1 cellular context compared by ENCODE assay signal in genomic region chr3:194003128-194004057, GRCh38.
A peak's percentile ranks its signal among the peaks of the same experiment; 100 is the strongest.
TF ChIP-seq lines count a peak whose summit lies in the region.

No MANE protein-coding gene starts in this region.

TF ChIP-seq in HEK293, 187 proteins besides CTCF, POLR2A, EP300 and RAD21 (continued from another document and continues in another):
- no peak for TF ChIP-seq PRDM2 (tag by site-specific recombination; IDR thresholded peaks at IDR 0.05; ENCODE audit: borderline replicate concordance)
- TF ChIP-seq TSHZ1 (tag by site-specific recombination; IDR thresholded peaks at IDR 0.05; ENCODE audit: borderline replicate concordance), result 0 out of 2 replicates have a peak, but pooled peaks have one; percentile 30
- TF ChIP-seq ZNF211 (tag by site-specific recombination; IDR thresholded peaks at IDR 0.05; ENCODE audit: low read depth), result no peak
- TF ChIP-seq SETDB1 (IDR thresholded peaks at IDR 0.05; ENCODE audit: insufficient read length, low read length), result no peak
- TF ChIP-seq ZNF624 (tag by site-specific recombination; IDR thresholded peaks at IDR 0.05), result no peak
- TF ChIP-seq PRDM1 (tag by site-specific recombination; IDR thresholded peaks at IDR 0.05), result 0 out of 2 replicates have a peak, but pooled peaks have one; percentile 5
- no peak for TF ChIP-seq ZNF248 (tag by site-specific recombination; IDR thresholded peaks at IDR 0.05)
- peak; percentile 72 for TF ChIP-seq KLF10 (tag by site-specific recombination; IDR thresholded peaks at IDR 0.05)
- no peak for TF ChIP-seq ZNF654 (tag by site-specific recombination; IDR thresholded peaks at IDR 0.05; ENCODE audit: low read depth)
- TF ChIP-seq ZNF146 (tag by site-specific recombination; IDR thresholded peaks at IDR 0.05), result no peak
- no peak for TF ChIP-seq ZNF280D (tag by site-specific recombination; IDR thresholded peaks at IDR 0.05)
- no peak; the same call in 1 of the 2 replicates for TF ChIP-seq ZSCAN4 (tag by site-specific recombination; IDR thresholded peaks at IDR 0.05)
- no peak for TF ChIP-seq ZSCAN5A (tag by site-specific recombination; IDR thresholded peaks at IDR 0.05)
- 0 out of 2 replicates have a peak, but pooled peaks have one; percentile 17 for TF ChIP-seq YY1 (tag by site-specific recombination; IDR thresholded peaks at IDR 0.05)
- TF ChIP-seq KLF7 (tag by site-specific recombination; IDR thresholded peaks at IDR 0.05; ENCODE audit: borderline replicate concordance), result peak; percentile 93
- no peak for TF ChIP-seq BCL11A (tag by site-specific recombination; IDR thresholded peaks at IDR 0.05; ENCODE audit: low read depth)
- TF ChIP-seq ZNF521 (tag by site-specific recombination; IDR thresholded peaks at IDR 0.05), result no peak
- TF ChIP-seq BCL6B (tag by site-specific recombination; IDR thresholded peaks at IDR 0.05), result no peak; the same call in 1 of the 2 replicates
- no peak for TF ChIP-seq ZNF169 (tag by site-specific recombination; IDR thresholded peaks at IDR 0.05)
- TF ChIP-seq EGR2 (tag by site-specific recombination; IDR thresholded peaks at IDR 0.05; ENCODE audit: low read depth), result peak; percentile 87
- TF ChIP-seq ZNF10 (tag by site-specific recombination; IDR thresholded peaks at IDR 0.05), result peak; percentile 86
- TF ChIP-seq GFI1B (tag by site-specific recombination; IDR thresholded peaks at IDR 0.05), result no peak
- TF ChIP-seq ZNF596 (tag by site-specific recombination; IDR thresholded peaks at IDR 0.05), result peak; percentile 44; the same call in 1 of the 2 replicates
- no peak for TF ChIP-seq ZNF785 (tag by site-specific recombination; IDR thresholded peaks at IDR 0.05)
- TF ChIP-seq ELK4 (IDR thresholded peaks at IDR 0.05; ENCODE audit: borderline replicate concordance, low read depth, low read length), result no peak
- no peak for TF ChIP-seq ZNF670 (tag by site-specific recombination; IDR thresholded peaks at IDR 0.05; ENCODE audit: low read depth)
- no peak for TF ChIP-seq ZNF621 (tag by site-specific recombination; IDR thresholded peaks at IDR 0.05)
- TF ChIP-seq ZBTB20 (tag by site-specific recombination; IDR thresholded peaks at IDR 0.05), result peak; percentile 65
- peak; percentile 88 for TF ChIP-seq ZNF843 (tag by site-specific recombination; IDR thresholded peaks at IDR 0.05)
- no peak for TF ChIP-seq ZBTB11 (tag by site-specific recombination; conservative IDR thresholded peaks at IDR 0.05; ENCODE audit: low read depth)
- TF ChIP-seq ZNF488 (tag by site-specific recombination; IDR thresholded peaks at IDR 0.05), result peak; percentile 76; the same call in 1 of the 2 replicates
- no peak for TF ChIP-seq ZNF155 (tag by site-specific recombination; IDR thresholded peaks at IDR 0.05)
- no peak for TF ChIP-seq ZNF580 (tag by site-specific recombination; IDR thresholded peaks at IDR 0.05)
- TF ChIP-seq ZNF24 (tag by site-specific recombination; IDR thresholded peaks at IDR 0.05), result peak; percentile 43; the same call in 1 of the 2 replicates
